In the genomic region with DNA sequence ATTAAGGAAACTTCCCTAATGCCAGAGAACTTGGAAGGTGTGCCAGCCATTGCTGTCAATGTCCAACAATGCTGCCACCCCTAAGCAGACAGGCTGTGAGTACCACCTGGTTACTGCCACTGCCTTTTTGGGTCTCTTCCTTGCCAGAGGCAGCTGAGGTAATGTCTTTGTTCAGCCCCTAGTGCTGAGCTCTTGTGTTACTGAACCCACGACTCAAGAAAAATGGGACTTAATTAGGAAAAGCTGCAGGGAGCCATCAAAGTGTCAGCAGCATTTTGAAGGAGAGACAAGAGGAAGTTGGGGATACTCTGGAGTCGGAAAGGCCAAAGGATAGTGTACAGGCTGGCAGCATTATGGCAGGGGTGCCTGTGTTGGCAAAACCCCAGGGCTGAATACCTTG, we compare ENCODE assay signal across 17 cellular contexts.
A peak's percentile ranks its signal among the peaks of the same experiment; 100 is the strongest.
DNase-seq lines count a peak whose midpoint lies in the region; ATAC-seq and TF ChIP-seq lines count a peak whose summit lies in the region.
"Had no signal": no experiment of that assay in that cellular context is flagged by ENCODE, and none has a peak within 500 bp of the region (broad histone marks: within the 10 kb centered on the region; RNA-seq: fewer than 3 reads in every experiment).

No MANE protein-coding gene starts in this region.

- no peak for ATAC-seq in HG02678 (IDR thresholded peaks at IDR 0.05; ENCODE audit: unreplicated experiment)
- ATAC-seq: CD8-positive, alpha-beta T cell had no signal

- H3K23ac ChIP-seq in mesenchymal stem cell (ENCODE audit: low read length in 2 of 2): no peak overlapping the region

- H4K8ac ChIP-seq in mesenchymal stem cell (ENCODE audit: low read length): no peak overlapping the region

- TF ChIP-seq CTCF in DOHH2 (IDR thresholded peaks at IDR 0.05; ENCODE audit: low read depth, low read length, poor library complexity, severe bottlenecking) (no peak), OCI-LY7 (conservative IDR thresholded peaks at IDR 0.05; ENCODE audit: low read length) (no peak), uterus (IDR thresholded peaks at IDR 0.05) (no peak)

- H3K27ac ChIP-seq in DOHH2 (ENCODE audit: low read depth, low read length) (no peak overlapping the region), Karpas-422 (ENCODE audit: low read length) (peak overlapping the region; percentile 52), OCI-LY7 (ENCODE audit: low read depth, low read length, poor library complexity, severe bottlenecking) (peak overlapping the region; percentile 70), mesenchymal stem cell (ENCODE audit: low read length, poor library complexity, severe bottlenecking) (no peak overlapping the region), uterus (no peak overlapping the region)
- H3K27ac ChIP-seq: BLaER1 treated with 17β-estradiol and CSF1 and Interleukin-3, amounts not matched to agents 10 nM and 100 nM; GM23248 had no signal

- POLR2A ChIA-PET in OCI-LY7 (lab: Charles Lee): interaction anchor here (0.5 to 3.3 kb wide), 4 partner anchors 11 to 76 kb away, joined by 3 to 11 read pairs (median 3); no protein-coding TSS in a partner anchor

- H3K27ac Mint-ChIP-seq in activated CD4-positive, alpha-beta T cell treated with anti-CD3 and anti-CD28 coated beads, Interleukin-2, amount 10 ng/mL, durations not matched to agents 24 days and 14 days: no peak overlapping the region
- H3K27ac Mint-ChIP-seq: CD8-positive, alpha-beta T cell had no signal

- no peak for TF ChIP-seq POLR2A in uterus (IDR thresholded peaks at IDR 0.05)

- CTCF ChIA-PET in OCI-LY7 (lab: Charles Lee; ENCODE audit: unreplicated experiment): interaction anchor here (0.6 kb wide), 1 partner anchor 14 kb away, joined by 3 read pairs; no protein-coding TSS in a partner anchor

- H3K9ac ChIP-seq in Karpas-422 (ENCODE audit: low read length): no peak overlapping the region; the same call in 1 of the 2 replicates
- no peak overlapping the region for H3K9ac ChIP-seq in mesenchymal stem cell (ENCODE audit: low read length)
- H3K9ac ChIP-seq: BLaER1 treated with 17β-estradiol and CSF1 and Interleukin-3, amounts not matched to agents 10 nM and 100 nM; GM23248 had no signal

- H3K9me3 ChIP-seq in DOHH2 (ENCODE audit: control insufficient read depth, insufficient read depth, low read length) (no peaks in the 10 kb centered on the region), Karpas-422 (ENCODE audit: low read length) (no peaks in the 10 kb centered on the region), OCI-LY7 (ENCODE audit: low read length) (no peaks in the 10 kb centered on the region), mesenchymal stem cell (ENCODE audit: control insufficient read depth, low read length) (peaks cover 2% of the 10 kb centered on the region), uterus (no peaks in the 10 kb centered on the region)

- no peak overlapping the region for H2AK5ac ChIP-seq in mesenchymal stem cell (ENCODE audit: low read length, severe bottlenecking)

- H3K9me2 ChIP-seq in DOHH2 (replicated peaks; ENCODE audit: control insufficient read depth, low read length) (no peaks in the 10 kb centered on the region), Karpas-422 (replicated peaks; ENCODE audit: insufficient read depth, low read length) (no peaks in the 10 kb centered on the region), OCI-LY7 (ENCODE audit: insufficient read depth, low read length) (no peaks in the 10 kb centered on the region)

- 66% methylated on average over 2 of the region's 2 CpGs for WGBS in mesenchymal stem cell

- no peaks in the 10 kb centered on the region for H3K36me3 Mint-ChIP-seq in activated CD4-positive, alpha-beta T cell treated with anti-CD3 and anti-CD28 coated beads, Interleukin-2, amount 10 ng/mL, durations not matched to agents 24 days and 14 days (ENCODE audit: low read depth)

- H2AFZ ChIP-seq in Karpas-422 (ENCODE audit: low read length) (no peak overlapping the region), OCI-LY7 (ENCODE audit: low read length) (no peak overlapping the region), mesenchymal stem cell (ENCODE audit: low read depth, low read length) (no peak overlapping the region)
- H2AFZ ChIP-seq: GM23248 had no signal

- no peak overlapping the region for H2BK5ac ChIP-seq in mesenchymal stem cell (ENCODE audit: low read depth, low read length, poor library complexity, severe bottlenecking)

- no peak overlapping the region for H2BK12ac ChIP-seq in mesenchymal stem cell (ENCODE audit: low read length in 2 of 2)

- no peak overlapping the region for H3K4me3 Mint-ChIP-seq in activated CD4-positive, alpha-beta T cell treated with anti-CD3 and anti-CD28 coated beads, Interleukin-2, amount 10 ng/mL, durations not matched to agents 24 days and 14 days
- H3K4me3 Mint-ChIP-seq: CD8-positive, alpha-beta T cell had no signal

- no peak overlapping the region for H4K91ac ChIP-seq in mesenchymal stem cell (ENCODE audit: low read length)

- no peak overlapping the region for H2BK15ac ChIP-seq in mesenchymal stem cell (ENCODE audit: low read depth, poor library complexity, severe bottlenecking)

- H3K36me3 ChIP-seq in DOHH2 (ENCODE audit: control insufficient read depth, low read length) (peaks cover 20% of the 10 kb centered on the region), Karpas-422 (ENCODE audit: insufficient read depth, low read length) (no peaks in the 10 kb centered on the region), OCI-LY7 (ENCODE audit: insufficient read depth, low read length) (peaks cover 21% of the 10 kb centered on the region), mesenchymal stem cell (ENCODE audit: control insufficient read depth in 1 of 2, insufficient read depth in 2 of 2, low read depth in 1 of 2, low read length in 2 of 2) (no peaks in the 10 kb centered on the region), uterus (no peaks in the 10 kb centered on the region)

- peak overlapping the region; percentile 50 for H3K4me2 ChIP-seq in DOHH2 (ENCODE audit: low read length)
- H3K4me2 ChIP-seq in Karpas-422 (ENCODE audit: low read depth, low read length, poor library complexity, severe bottlenecking): peak overlapping the region; percentile 56
- peak overlapping the region; percentile 80 for H3K4me2 ChIP-seq in OCI-LY7 (ENCODE audit: low read length)
- H3K4me2 ChIP-seq in mesenchymal stem cell (ENCODE audit: low read length, poor library complexity, severe bottlenecking): no peak overlapping the region
- H3K4me2 ChIP-seq: BLaER1 treated with 17β-estradiol and CSF1 and Interleukin-3, amounts not matched to agents 10 nM and 100 nM had no signal

- intact Hi-C loops in OCI-LY7 (cut with micrococcal nuclease; ENCODE audit: unreplicated experiment) (no loop called here), uterus (cut with DNase I; ENCODE audit: low total_unique reads) (no loop called here)
- intact Hi-C loops in activated CD4-positive, alpha-beta T cell treated with anti-CD3 and anti-CD28 coated beads, Interleukin-2, amount 10 ng/mL, durations not matched to agents 24 days and 14 days (cut with micrococcal nuclease): no loop called here

- no peaks in the 10 kb centered on the region for H4K20me1 ChIP-seq in DOHH2 (ENCODE audit: control insufficient read depth, insufficient read depth, low read depth, low read length)
- H4K20me1 ChIP-seq in Karpas-422 (ENCODE audit: insufficient read depth, low read depth, low read length): no peaks in the 10 kb centered on the region
- H4K20me1 ChIP-seq in OCI-LY7 (ENCODE audit: insufficient read depth, low read length): no peaks in the 10 kb centered on the region

- DNase-seq in Karpas-422 (no peak), OCI-LY7 (ENCODE audit: low spot score) (no peak), cerebellum (ENCODE audit: low spot score) (peak; percentile 2), mesenchymal stem cell (no peak), uterus (no peak)
- DNase-seq in activated CD4-positive, alpha-beta T cell treated with anti-CD3 and anti-CD28 coated beads, Interleukin-2, amount 10 ng/mL, durations not matched to agents 24 days and 14 days: no peak
- DNase-seq: 8988T; Calu3; CD8-positive, alpha-beta T cell; DMS79 treated with DMSO at 0.1 percent for 48 hours; EL; GM23248; HCEC 1CT; IMR-90 had no signal

- H3K4me1 ChIP-seq in DOHH2 (ENCODE audit: control insufficient read depth, low read length): peaks cover 60% of the 10 kb centered on the region
- H3K4me1 ChIP-seq in Karpas-422 (ENCODE audit: low read length): peaks cover 54% of the 10 kb centered on the region
- peaks cover 40% of the 10 kb centered on the region for H3K4me1 ChIP-seq in OCI-LY7 (ENCODE audit: insufficient read depth, low read length, poor library complexity, severe bottlenecking)
- no peaks in the 10 kb centered on the region for H3K4me1 ChIP-seq in mesenchymal stem cell (ENCODE audit: control insufficient read depth, insufficient read depth, low read depth, low read length)
- no peaks in the 10 kb centered on the region for H3K4me1 ChIP-seq in uterus
- H3K4me1 ChIP-seq: BLaER1 treated with 17β-estradiol and CSF1 and Interleukin-3, amounts not matched to agents 10 nM and 100 nM had no signal

- no peak overlapping the region for H2BK120ac ChIP-seq in mesenchymal stem cell (ENCODE audit: low read depth, low read length)

- no peak overlapping the region for H3K4ac ChIP-seq in mesenchymal stem cell (ENCODE audit: low read depth in 1 of 2, low read length in 2 of 2)

- 0 out of 2 replicates have a peak overlapping the region, but pooled peaks have one; percentile 24 for H3K4me3 ChIP-seq in DOHH2 (ENCODE audit: low read length)
- H3K4me3 ChIP-seq in Karpas-422 (ENCODE audit: low read length): peak overlapping the region; percentile 25; the same call in 1 of the 2 replicates
- H3K4me3 ChIP-seq in OCI-LY7 (ENCODE audit: low read depth, low read length, poor library complexity, severe bottlenecking): peak overlapping the region; percentile 61
- H3K4me3 ChIP-seq in mesenchymal stem cell (ENCODE audit: insufficient read depth in 1 of 2, low read depth in 1 of 2, low read length in 2 of 2): no peak overlapping the region
- no peak overlapping the region for H3K4me3 ChIP-seq in uterus
- H3K4me3 ChIP-seq: BLaER1 treated with 17β-estradiol and CSF1 and Interleukin-3, amounts not matched to agents 10 nM and 100 nM; GM23248 had no signal

- H3K79me2 ChIP-seq in DOHH2 (ENCODE audit: control insufficient read depth, low read length): peaks cover 63% of the 10 kb centered on the region
- H3K79me2 ChIP-seq in Karpas-422 (ENCODE audit: low read length): peaks cover 81% of the 10 kb centered on the region
- peaks cover 29% of the 10 kb centered on the region; the same call in 1 of the 2 replicates for H3K79me2 ChIP-seq in OCI-LY7 (ENCODE audit: insufficient read depth, low read depth, low read length)

- no peaks in the 10 kb centered on the region for H3K9me3 Mint-ChIP-seq in activated CD4-positive, alpha-beta T cell treated with anti-CD3 and anti-CD28 coated beads, Interleukin-2, amount 10 ng/mL, durations not matched to agents 24 days and 14 days
- H3K9me3 Mint-ChIP-seq: CD8-positive, alpha-beta T cell had no signal

- H3K27me3 ChIP-seq in DOHH2 (ENCODE audit: control insufficient read depth, low read length) (no peaks in the 10 kb centered on the region), Karpas-422 (ENCODE audit: low read length) (no peaks in the 10 kb centered on the region), mesenchymal stem cell (ENCODE audit: control insufficient read depth in 1 of 2, insufficient read depth in 1 of 2, low read length in 2 of 2) (no peaks in the 10 kb centered on the region), uterus (no peaks in the 10 kb centered on the region)
- H3K27me3 ChIP-seq: BLaER1 treated with 17β-estradiol and CSF1 and Interleukin-3, amounts not matched to agents 10 nM and 100 nM had no signal

- H3K14ac ChIP-seq in mesenchymal stem cell (ENCODE audit: low read length in 2 of 2): no peak overlapping the region

- BruUV-seq in OCI-LY7 (replicated peaks; lab: Mats Ljungman, UMichigan): no TSS peak

- no peaks in the 10 kb centered on the region for H3K4me1 Mint-ChIP-seq in activated CD4-positive, alpha-beta T cell treated with anti-CD3 and anti-CD28 coated beads, Interleukin-2, amount 10 ng/mL, durations not matched to agents 24 days and 14 days

- no peak overlapping the region for H3K18ac ChIP-seq in mesenchymal stem cell (ENCODE audit: low read depth in 1 of 2, low read length in 2 of 2)

- H3F3A ChIP-seq in DOHH2 (ENCODE audit: control insufficient read depth, insufficient read depth): no peaks in the 10 kb centered on the region

- H3K79me1 ChIP-seq in mesenchymal stem cell (replicated peaks; ENCODE audit: low read length, poor library complexity, severe bottlenecking): no peaks in the 10 kb centered on the region

- H3K27me3 Mint-ChIP-seq in activated CD4-positive, alpha-beta T cell treated with anti-CD3 and anti-CD28 coated beads, Interleukin-2, amount 10 ng/mL, durations not matched to agents 24 days and 14 days: no peaks in the 10 kb centered on the region

Comparison
In these comparisons a context has a peak if more than half of its experiments do, and no peak if none do; other contexts are left out.
1. H3K27ac ChIP-seq: peak in Karpas-422 (single experiment) and OCI-LY7 (single experiment); none in DOHH2 (single experiment), mesenchymal stem cell (single experiment) and uterus (0 of 2).
2. H3K4me3 ChIP-seq: peak in DOHH2 (single experiment), Karpas-422 (single experiment) and OCI-LY7 (single experiment); none in mesenchymal stem cell (0 of 2) and uterus (0 of 2).